29 cellular contexts compared by ENCODE assay signal in the genomic region with DNA sequence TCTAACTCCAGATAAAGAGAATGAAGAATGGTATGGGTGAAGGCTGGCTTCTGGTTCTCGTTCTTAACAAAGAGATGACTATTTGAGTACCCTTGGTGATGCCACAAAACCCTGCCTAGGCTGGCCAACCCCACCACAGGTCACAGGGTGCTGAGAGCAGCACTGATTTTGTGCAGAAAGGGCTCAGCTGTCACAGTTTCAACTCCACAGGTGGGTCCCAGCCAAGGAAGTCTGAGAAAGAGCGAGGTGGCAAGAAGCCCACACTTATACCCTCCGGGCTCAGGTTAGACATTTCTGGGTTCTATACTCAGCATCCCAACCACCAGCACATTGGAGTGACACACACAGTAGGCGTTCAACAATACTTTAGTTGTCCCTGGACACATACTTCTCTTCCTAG.
"Had no signal": no experiment of that assay in that cellular context is flagged by ENCODE, and none has a peak within 500 bp of the region (broad histone marks: within the 10 kb centered on the region; RNA-seq: fewer than 3 reads in every experiment).

No MANE protein-coding gene starts in this region.

- ATAC-seq: esophagus mucosa; gastroesophageal sphincter; heart left ventricle; left lung; naive thymus-derived CD4-positive, alpha-beta T cell; psoas muscle; right cardiac atrium; stimulated activated effector memory CD8-positive, alpha-beta T cell treated with anti-CD3 and anti-CD28 coated beads, Interleukin-12 subunit alpha, Interleukin-12 subunit beta, amount 100 ng/mL, for 72 hours had no signal

- H3K36me3 Mint-ChIP-seq: naive thymus-derived CD4-positive, alpha-beta T cell; stimulated activated effector memory CD8-positive, alpha-beta T cell treated with anti-CD3 and anti-CD28 coated beads, Interleukin-12 subunit alpha, Interleukin-12 subunit beta, amount 100 ng/mL, for 72 hours had no signal

- H3K4me1 Mint-ChIP-seq: naive thymus-derived CD4-positive, alpha-beta T cell; stimulated activated effector memory CD8-positive, alpha-beta T cell treated with anti-CD3 and anti-CD28 coated beads, Interleukin-12 subunit alpha, Interleukin-12 subunit beta, amount 100 ng/mL, for 72 hours had no signal

- H3K4me3 Mint-ChIP-seq: dendritic cell treated with granulocyte-macrophage colony-stimulating factor and Interleukin-4, amounts not matched to agents 40 ng/mL and 50 ng/mL, for 4 days; endodermal cell; naive thymus-derived CD4-positive, alpha-beta T cell; nephron; stimulated activated effector memory CD8-positive, alpha-beta T cell treated with anti-CD3 and anti-CD28 coated beads, Interleukin-12 subunit alpha, Interleukin-12 subunit beta, amount 100 ng/mL, for 72 hours had no signal

- H3K9me3 ChIP-seq: colonic mucosa, gastroesophageal sphincter, heart left ventricle, left lung, ovary, psoas muscle, sigmoid colon, thoracic aorta, tibial nerve, upper lobe of left lung had no signal

- H3K4me3 ChIP-seq: colonic mucosa, gastroesophageal sphincter, heart left ventricle, hepatocyte, left lung, ovary, psoas muscle, sigmoid colon, thoracic aorta, tibial nerve, upper lobe of left lung had no signal

- H3K4me1 ChIP-seq: colonic mucosa, heart left ventricle, left lung, psoas muscle, tibial nerve, upper lobe of left lung had no signal

- H3K27me3 Mint-ChIP-seq: dendritic cell treated with granulocyte-macrophage colony-stimulating factor and Interleukin-4, amounts not matched to agents 40 ng/mL and 50 ng/mL, for 4 days; naive thymus-derived CD4-positive, alpha-beta T cell had no signal

- H3K27me3 ChIP-seq: colonic mucosa, gastroesophageal sphincter, heart left ventricle, hepatocyte, left lung, ovary, sigmoid colon, tibial nerve, upper lobe of left lung had no signal

- H3K9me3 Mint-ChIP-seq: dendritic cell treated with granulocyte-macrophage colony-stimulating factor and Interleukin-4, amounts not matched to agents 40 ng/mL and 50 ng/mL, for 4 days; endodermal cell; naive thymus-derived CD4-positive, alpha-beta T cell; nephron; stimulated activated effector memory CD8-positive, alpha-beta T cell treated with anti-CD3 and anti-CD28 coated beads, Interleukin-12 subunit alpha, Interleukin-12 subunit beta, amount 100 ng/mL, for 72 hours had no signal

- H3K36me3 ChIP-seq: colonic mucosa, gastroesophageal sphincter, heart left ventricle, left lung, ovary, sigmoid colon, thoracic aorta, tibial nerve, upper lobe of left lung had no signal

- H3K27ac Mint-ChIP-seq: dendritic cell treated with granulocyte-macrophage colony-stimulating factor and Interleukin-4, amounts not matched to agents 40 ng/mL and 50 ng/mL, for 4 days; endodermal cell; naive thymus-derived CD4-positive, alpha-beta T cell; stimulated activated effector memory CD8-positive, alpha-beta T cell treated with anti-CD3 and anti-CD28 coated beads, Interleukin-12 subunit alpha, Interleukin-12 subunit beta, amount 100 ng/mL, for 72 hours had no signal

- H3K27ac ChIP-seq: colonic mucosa, epithelial cell of prostate, gastroesophageal sphincter, heart left ventricle, left lung, ovary, psoas muscle, sigmoid colon, thoracic aorta, tibial nerve, upper lobe of left lung had no signal

- DNase-seq: colonic mucosa; effector CD8-positive, alpha-beta T cell; endodermal cell; foreskin fibroblast; heart left ventricle; left cardiac atrium; left lung; mesendoderm; midbrain; naive thymus-derived CD4-positive, alpha-beta T cell; nucleus accumbens; ovary; posterior cingulate gyrus; psoas muscle; right cardiac atrium; sigmoid colon; stimulated activated CD4-positive, alpha-beta T cell treated with anti-CD3 and anti-CD28 coated beads, Interleukin-2, amount 100 ng/mL, for 24 hours; stimulated activated CD4-positive, alpha-beta T cell treated with anti-CD3 and anti-CD28 coated beads, Interleukin-4, amount 100 ng/mL, for 24 hours; stimulated activated naive CD4-positive, alpha-beta T cell treated with Interleukin-2 at 50 U/mL for 16 hours; upper lobe of left lung had no signal

- H2AFZ ChIP-seq: hepatocyte had no signal
